In genomic region chr16:54706406-54706805, GRCh38 we compare ENCODE assay signal across 27 cellular contexts.
"Had no signal": no experiment of that assay in that cellular context is flagged by ENCODE, and none has a peak within 500 bp of the region (broad histone marks: within the 10 kb centered on the region; RNA-seq: fewer than 3 reads in every experiment).

No MANE protein-coding gene starts in this region.

- H3K36me3 ChIP-seq: stomach, suprapubic skin, thoracic aorta, thyroid gland, tibial artery, tibial nerve, transverse colon, upper lobe of left lung, upper lobe of right lung, uterus, vagina had no signal

- DNase-seq: stimulated activated CD4-positive, alpha-beta T cell treated with anti-CD3 and anti-CD28 coated beads, Interleukin-2, amount 100 ng/mL, for 48 hours; stimulated activated CD4-positive, alpha-beta T cell treated with anti-CD3 and anti-CD28 coated beads, Interleukin-4, amount 100 ng/mL, for 1 hour; stimulated activated CD4-positive, alpha-beta T cell treated with anti-CD3 and anti-CD28 coated beads, Interleukin-4, amount 100 ng/mL, for 24 hours; stimulated activated CD4-positive, alpha-beta T cell treated with anti-CD3 and anti-CD28 coated beads, Interleukin-4, amount 100 ng/mL, for 4 hours; stimulated activated CD8-positive, alpha-beta memory T cell treated with anti-CD3 and anti-CD28 coated beads, Interleukin-4, amount 100 ng/mL, for 48 hours; stimulated activated naive B cell treated with anti-CD40 and anti-IgM and Interleukin-4, amounts not matched to agents 10 μg/mL and 1 μg/mL and 100 μg/mL, for 72 hours; stimulated activated naive CD4-positive, alpha-beta T cell; stimulated activated naive CD4-positive, alpha-beta T cell treated with Interleukin-2 at 50 U/mL for 16 hours; stimulated activated naive CD8-positive, alpha-beta T cell treated with anti-CD3 and anti-CD28 coated beads, Interleukin-15, amount 100 ng/mL, for 72 hours; stimulated activated naive CD8-positive, alpha-beta T cell treated with anti-CD3 and anti-CD28 coated beads, Interleukin-15, Interleukin-2, amounts not matched to agents 100 U/mL and 50 U/mL, for 24 hours; stomach; substantia nigra; testis; thyroid gland; tibial artery; transverse colon; trophoblast cell; upper lobe of left lung; upper lobe of right lung; uterus had no signal

- H3K27me3 ChIP-seq: stomach, suprapubic skin, testis, thyroid gland, tibial artery, tibial nerve, transverse colon, upper lobe of left lung, upper lobe of right lung, uterus, vagina had no signal

- H3K27ac ChIP-seq: stomach, suprapubic skin, testis, thoracic aorta, thyroid gland, tibial artery, tibial nerve, transverse colon, upper lobe of left lung, upper lobe of right lung, uterus, vagina had no signal

- FAIRE-seq: urothelium cell line had no signal

- H3K4me1 ChIP-seq: stomach, suprapubic skin, testis, thyroid gland, tibial artery, tibial nerve, transverse colon, upper lobe of left lung, upper lobe of right lung, uterus, vagina had no signal

- H3K4me3 ChIP-seq: stomach, suprapubic skin, testis, thoracic aorta, thyroid gland, tibial artery, tibial nerve, transverse colon, upper lobe of left lung, upper lobe of right lung, uterus, vagina had no signal

- ATAC-seq: stimulated activated effector memory CD8-positive, alpha-beta T cell treated with anti-CD3 and anti-CD28 coated beads, Interleukin-12 subunit alpha, Interleukin-12 subunit beta, amount 100 ng/mL, for 72 hours; stimulated activated memory B cell treated with anti-CD40 and anti-IgM and Interleukin-4, amounts not matched to agents 10 μg/mL and 1 μg/mL and 100 μg/mL, for 72 hours; stimulated activated naive B cell treated with anti-CD40 and anti-IgM and Interleukin-4, amounts not matched to agents 10 μg/mL and 1 μg/mL and 100 μg/mL, for 72 hours; stimulated activated naive CD8-positive, alpha-beta T cell treated with anti-CD3 and anti-CD28 coated beads, Interleukin-15, amount 100 ng/mL, for 72 hours; stimulated activated naive CD8-positive, alpha-beta T cell treated with anti-CD3 and anti-CD28 coated beads, Interleukin-15, Interleukin-2, amounts not matched to agents 100 U/mL and 50 U/mL, for 24 hours; upper lobe of right lung had no signal

- H3K9me3 ChIP-seq: testis, thyroid gland, transverse colon, upper lobe of right lung, uterus, vagina had no signal
